In the genomic region with DNA sequence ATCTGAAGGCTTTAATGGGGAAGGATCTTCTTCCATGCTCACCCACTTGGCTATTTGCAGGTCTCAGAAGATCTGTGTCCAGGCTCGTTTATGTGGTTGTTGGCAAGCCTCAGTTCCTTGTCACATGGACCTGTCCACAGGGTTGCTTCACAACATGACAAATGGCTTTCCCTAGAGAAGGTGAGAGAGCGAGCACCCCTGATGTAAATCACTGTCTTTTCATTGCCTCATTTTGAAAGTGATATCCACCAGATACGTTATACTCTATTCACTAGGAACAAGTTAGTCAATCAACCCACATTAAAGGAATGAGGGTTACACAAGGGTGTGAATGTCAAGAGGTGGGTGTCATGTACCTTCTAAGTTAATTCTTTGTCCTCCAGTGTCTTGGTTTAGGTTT, we compare ENCODE assay signal across 22 cellular contexts.
"Had no signal": no experiment of that assay in that cellular context is flagged by ENCODE, and none has a peak within 500 bp of the region (broad histone marks: within the 10 kb centered on the region; RNA-seq: fewer than 3 reads in every experiment).

No MANE protein-coding gene starts in this region.

- H3K27me3 Mint-ChIP-seq: type B pancreatic cell had no signal

- H3K4me2 ChIP-seq: neural progenitor cell had no signal

- H3K36me3 ChIP-seq: esophagus squamous epithelium, left ventricle myocardium inferior, lower lobe of right lung, neural progenitor cell, ovary, suprapubic skin, thyroid gland had no signal

- ATAC-seq: lower lobe of right lung; natural killer cell treated with Interleukin-12 subunit alpha and Interleukin-12 subunit beta and Interleukin-15 and Interleukin-18, amount 100 ng/mL, for 72 hours; right cardiac atrium had no signal

- H3K9me3 Mint-ChIP-seq: type B pancreatic cell had no signal

- H2AFZ ChIP-seq: neural progenitor cell had no signal

- H3K27ac ChIP-seq: esophagus squamous epithelium, left ventricle myocardium inferior, lower lobe of right lung, neural progenitor cell, ovary, suprapubic skin, thyroid gland had no signal

- H3K36me3 Mint-ChIP-seq: natural killer cell treated with Interleukin-12 subunit alpha and Interleukin-12 subunit beta and Interleukin-15 and Interleukin-18, amount 100 ng/mL, for 72 hours; neural progenitor cell; type B pancreatic cell had no signal

- H3K4me3 ChIP-seq: esophagus squamous epithelium, left ventricle myocardium inferior, lower lobe of right lung, neural progenitor cell, ovary, suprapubic skin, thyroid gland had no signal

- H3K4me3 Mint-ChIP-seq: immature natural killer cell; natural killer cell treated with Interleukin-12 subunit alpha and Interleukin-12 subunit beta and Interleukin-15 and Interleukin-18, amount 100 ng/mL, for 72 hours; neural progenitor cell; type B pancreatic cell had no signal

- H3K9ac ChIP-seq: neural progenitor cell had no signal

- FAIRE-seq: endometrium, keratinocyte, small intestine, urothelium cell line had no signal

- H3K27me3 ChIP-seq: esophagus squamous epithelium, neural progenitor cell, ovary, suprapubic skin, thyroid gland had no signal

- DNase-seq: effector memory CD4-positive, alpha-beta T cell; esophagus squamous epithelium; foreskin fibroblast; immature natural killer cell; left ventricle myocardium inferior; lower lobe of right lung; mesenchymal stem cell; midbrain; nucleus accumbens; ovary; right cardiac atrium; small intestine; stimulated activated CD4-positive, alpha-beta T cell treated with anti-CD3 and anti-CD28 coated beads, Interleukin-12 subunit alpha, Interleukin-12 subunit beta, amount 100 ng/mL, for 4 hours; stimulated activated naive CD4-positive, alpha-beta T cell; thyroid gland had no signal

- H3K4me1 ChIP-seq: esophagus squamous epithelium, left ventricle myocardium inferior, lower lobe of right lung, neural progenitor cell, suprapubic skin, thyroid gland had no signal

- H3K4me1 Mint-ChIP-seq: immature natural killer cell, neural progenitor cell had no signal

- H3K9me3 ChIP-seq: esophagus squamous epithelium, left ventricle myocardium inferior, lower lobe of right lung, ovary, suprapubic skin, thyroid gland had no signal
